31 cellular contexts compared by ENCODE assay signal in the genomic region with DNA sequence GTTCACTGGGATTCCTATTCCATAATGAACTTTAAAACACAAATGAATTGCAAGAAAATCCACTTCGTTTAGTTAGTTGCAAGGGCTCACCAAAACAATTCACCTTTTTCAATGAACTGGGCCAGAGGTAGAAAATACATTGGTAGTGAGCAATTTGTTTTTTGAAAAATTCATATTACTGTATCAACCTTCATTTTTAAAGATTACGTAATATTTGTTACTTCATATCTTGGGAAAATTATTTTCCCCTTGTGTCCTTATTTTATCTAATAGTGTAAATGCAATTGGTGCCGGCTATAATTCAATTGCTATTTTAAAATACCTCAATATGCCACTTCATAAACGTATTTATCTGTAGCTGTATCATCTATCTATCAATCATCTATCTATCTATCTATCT.
"Had no signal": no experiment of that assay in that cellular context is flagged by ENCODE, and none has a peak within 500 bp of the region (broad histone marks: within the 10 kb centered on the region; RNA-seq: fewer than 3 reads in every experiment).

No MANE protein-coding gene starts in this region.

- H3K27ac Mint-ChIP-seq: naive B cell; naive thymus-derived CD8-positive, alpha-beta T cell; natural killer cell treated with Interleukin-12 subunit alpha and Interleukin-12 subunit beta and Interleukin-15 and Interleukin-18, amount 100 ng/mL, for 72 hours; neural progenitor cell; stimulated activated memory B cell treated with anti-CD40 and anti-IgM and Interleukin-4, amounts not matched to agents 10 μg/mL and 1 μg/mL and 100 μg/mL, for 72 hours; stimulated activated naive CD8-positive, alpha-beta T cell treated with anti-CD3 and anti-CD28 coated beads, Interleukin-15, amount 100 ng/mL, for 72 hours; type B pancreatic cell had no signal

- H3K4me2 ChIP-seq: smooth muscle cell had no signal

- H2AFZ ChIP-seq: neural progenitor cell had no signal

- H3K36me3 ChIP-seq: neural progenitor cell, neutrophil, pancreas, prostate gland, spleen, suprapubic skin, tibial artery, transverse colon, upper lobe of right lung, uterus had no signal

- H3K9me3 Mint-ChIP-seq: naive B cell; naive thymus-derived CD8-positive, alpha-beta T cell; natural killer cell treated with Interleukin-12 subunit alpha and Interleukin-12 subunit beta and Interleukin-15 and Interleukin-18, amount 100 ng/mL, for 72 hours; neural progenitor cell; stimulated activated memory B cell treated with anti-CD40 and anti-IgM and Interleukin-4, amounts not matched to agents 10 μg/mL and 1 μg/mL and 100 μg/mL, for 72 hours; stimulated activated naive CD8-positive, alpha-beta T cell treated with anti-CD3 and anti-CD28 coated beads, Interleukin-15, amount 100 ng/mL, for 72 hours; type B pancreatic cell had no signal

- H3K4me3 ChIP-seq: neural progenitor cell, pancreas, prostate gland, skin epidermis, smooth muscle cell, spleen, suprapubic skin, testis, tibial artery, transverse colon, upper lobe of right lung, uterus had no signal

- H3K4me1 Mint-ChIP-seq: naive B cell; naive thymus-derived CD8-positive, alpha-beta T cell; stimulated activated memory B cell treated with anti-CD40 and anti-IgM and Interleukin-4, amounts not matched to agents 10 μg/mL and 1 μg/mL and 100 μg/mL, for 72 hours; stimulated activated naive CD8-positive, alpha-beta T cell treated with anti-CD3 and anti-CD28 coated beads, Interleukin-15, amount 100 ng/mL, for 72 hours had no signal

- H3K27me3 Mint-ChIP-seq: type B pancreatic cell had no signal

- H3K4me1 ChIP-seq: pancreas, prostate gland, spleen, suprapubic skin, testis, transverse colon, upper lobe of right lung, uterus had no signal

- H3K27ac ChIP-seq: neural progenitor cell, neutrophil, pancreas, prostate gland, skin epidermis, spleen, suprapubic skin, testis, tibial artery, transverse colon, upper lobe of right lung, uterus had no signal

- H3K4me3 Mint-ChIP-seq: naive B cell; naive thymus-derived CD8-positive, alpha-beta T cell; natural killer cell treated with Interleukin-12 subunit alpha and Interleukin-12 subunit beta and Interleukin-15 and Interleukin-18, amount 100 ng/mL, for 72 hours; neural progenitor cell; stimulated activated memory B cell treated with anti-CD40 and anti-IgM and Interleukin-4, amounts not matched to agents 10 μg/mL and 1 μg/mL and 100 μg/mL, for 72 hours; stimulated activated naive CD8-positive, alpha-beta T cell treated with anti-CD3 and anti-CD28 coated beads, Interleukin-15, amount 100 ng/mL, for 72 hours; type B pancreatic cell had no signal

- H3K9me3 ChIP-seq: neutrophil, pancreas, prostate gland, spleen, suprapubic skin, testis, tibial artery, transverse colon, upper lobe of right lung, uterus had no signal

- DNase-seq: naive B cell; naive thymus-derived CD8-positive, alpha-beta T cell; nucleus accumbens; pancreas; retina; right cardiac atrium; spleen; stimulated activated CD4-positive, alpha-beta T cell treated with anti-CD3 and anti-CD28 coated beads, Interleukin-12 subunit alpha, Interleukin-12 subunit beta, amount 100 ng/mL, for 4 hours; stimulated activated CD4-positive, alpha-beta T cell treated with anti-CD3 and anti-CD28 coated beads, Interleukin-1b, Interleukin-23, amount 100 ng/mL, for 48 hours; stimulated activated CD4-positive, alpha-beta T cell treated with anti-CD3 and anti-CD28 coated beads, Interleukin-4, amount 100 ng/mL, for 1 hour; stimulated activated CD4-positive, alpha-beta T cell treated with anti-CD3 and anti-CD28 coated beads, Interleukin-4, amount 100 ng/mL, for 4 hours; stimulated activated CD8-positive, alpha-beta memory T cell treated with anti-CD3 and anti-CD28 coated beads, Interleukin-4, amount 100 ng/mL, for 48 hours; stimulated activated naive CD4-positive, alpha-beta T cell; stimulated activated naive CD8-positive, alpha-beta T cell treated with anti-CD3 and anti-CD28 coated beads, Interleukin-15, amount 100 ng/mL, for 72 hours; stimulated activated naive CD8-positive, alpha-beta T cell treated with anti-CD3 and anti-CD28 coated beads, Interleukin-15, Interleukin-2, amounts not matched to agents 100 U/mL and 50 U/mL, for 24 hours; substantia nigra; testis; tibial artery; transverse colon; upper lobe of right lung; uterus had no signal

- H3K36me3 Mint-ChIP-seq: naive B cell; naive thymus-derived CD8-positive, alpha-beta T cell; natural killer cell treated with Interleukin-12 subunit alpha and Interleukin-12 subunit beta and Interleukin-15 and Interleukin-18, amount 100 ng/mL, for 72 hours; neural progenitor cell; stimulated activated memory B cell treated with anti-CD40 and anti-IgM and Interleukin-4, amounts not matched to agents 10 μg/mL and 1 μg/mL and 100 μg/mL, for 72 hours; type B pancreatic cell had no signal

- FAIRE-seq: pancreas had no signal

- H3K9ac ChIP-seq: neural progenitor cell had no signal

- ATAC-seq: naive thymus-derived CD8-positive, alpha-beta T cell; natural killer cell treated with Interleukin-12 subunit alpha and Interleukin-12 subunit beta and Interleukin-15 and Interleukin-18, amount 100 ng/mL, for 72 hours; pancreas; right cardiac atrium; sciatic nerve; stimulated activated memory B cell treated with anti-CD40 and anti-IgM and Interleukin-4, amounts not matched to agents 10 μg/mL and 1 μg/mL and 100 μg/mL, for 72 hours; stimulated activated naive CD8-positive, alpha-beta T cell treated with anti-CD3 and anti-CD28 coated beads, Interleukin-15, amount 100 ng/mL, for 72 hours; stimulated activated naive CD8-positive, alpha-beta T cell treated with anti-CD3 and anti-CD28 coated beads, Interleukin-15, Interleukin-2, amounts not matched to agents 100 U/mL and 50 U/mL, for 24 hours; upper lobe of right lung had no signal

- H3K27me3 ChIP-seq: neural progenitor cell, pancreas, suprapubic skin, testis, tibial artery, transverse colon, upper lobe of right lung, uterus had no signal
